ENCODE assay signal across 8 cellular contexts in genomic region chr7:108548141-108548896, GRCh38. TPM values are rescaled to one million over a fixed set of nuclear protein-coding genes. Genes with fewer than 3 reads are reported as not detected.
DNase-seq lines count a peak whose midpoint lies in the region; ATAC-seq, FAIRE-seq and TF ChIP-seq lines count a peak whose summit lies in the region.
"Not testable (repeated sequence)": the region's sequence is repeated elsewhere in the genome, so short reads cannot be mapped to it uniquely, and the experiment has no call there.

No MANE protein-coding gene starts in this region.

- H2AFZ ChIP-seq in PC-9 (0 out of 2 replicates have a peak overlapping the region, but pooled peaks have one; percentile 27), mammary epithelial cell (ENCODE audit: low read depth, low read length) (peak overlapping the region; percentile 33)
- not testable (repeated sequence) for H2AFZ ChIP-seq in K562 (ENCODE audit: low read depth, low read length)

- 29% methylated on average over 2 of the region's 2 CpGs for WGBS in K562 (ENCODE audit: insufficient coverage, low coverage, missing lambda C conversion rate)
- WGBS in mammary epithelial cell (ENCODE audit: low coverage, missing lambda C conversion rate): 55% methylated on average over 2 of the region's 2 CpGs

- dilution Hi-C loops in mammary epithelial cell (cut with HindIII; ENCODE audit: low sequenced_read_pairs): not testable (repeated sequence)

- not testable (repeated sequence) for H3K9me2 ChIP-seq in PC-9 (ENCODE audit: insufficient read depth)

- H3K36me3 ChIP-seq in HAP-1 (replicated peaks); PC-9 (ENCODE audit: low read depth); K562 (ENCODE audit: control insufficient read depth, insufficient read depth, low read length); mammary epithelial cell (ENCODE audit: insufficient read depth, low read length): not testable (repeated sequence)

- not testable (repeated sequence) for H3K4me3 ChIP-seq in HAP-1; PC-9; K562; mammary epithelial cell (replicated peaks in 1 of 3; ENCODE audit: insufficient read depth in 1 of 3, low read depth in 2 of 3, low read length in 3 of 3)

- peak; percentile 61 for FAIRE-seq in D721Med (lab: Jason Lieb, UNC)
- not testable (repeated sequence) for FAIRE-seq in K562 (lab: Jason Lieb, UNC)
- peak; percentile 35 for FAIRE-seq in urothelium cell line (lab: Jason Lieb, UNC)

- H3K4me2 ChIP-seq in PC-9; K562 (ENCODE audit: insufficient read depth, low read length); mammary epithelial cell (ENCODE audit: insufficient read depth, low read depth, low read length): not testable (repeated sequence)

- H3K9me1 ChIP-seq in K562 (ENCODE audit: control insufficient read depth, insufficient read depth, low read length): not testable (repeated sequence)

- H3K27me3 ChIP-seq in HAP-1 (ENCODE audit: low read depth); PC-9 (ENCODE audit: insufficient read depth, low read depth); K562 (ENCODE audit: control insufficient read depth in 2 of 2, insufficient read depth in 2 of 2, low read length in 2 of 2); mammary epithelial cell (ENCODE audit: insufficient read depth, low read length): not testable (repeated sequence)

- CTCF ChIA-PET in PC-9 (lab: Charles Lee): interaction anchor here (0.6 kb wide), 1 partner anchor 89 kb away, joined by 8 read pairs; no protein-coding TSS in a partner anchor
- CTCF ChIA-PET in K562 (lab: Yijun Ruan, JAX; ENCODE audit: low intra/inter-chr PET ratio); mammary epithelial cell (lab: Charles Lee; ENCODE audit: low non-redundant PET): not testable (repeated sequence)

- not testable (repeated sequence) for BruUV-seq in PC-9 (replicated peaks; lab: Mats Ljungman, UMichigan); K562 (replicated peaks; lab: Mats Ljungman, UMichigan); mammary epithelial cell (replicated peaks; lab: Mats Ljungman, UMichigan)

- in situ Hi-C loops in HAP-1 (cut with MboI; ENCODE audit: low sequenced_read_pairs); K562 (cut with MboI); mammary epithelial cell (cut with MboI; ENCODE audit: low sequenced_read_pairs in 2 of 2): not testable (repeated sequence)

- not testable (repeated sequence) for DNase-seq in D721Med (ENCODE audit: insufficient read length, low spot score); PC-9; K562 (ENCODE audit: extremely low read depth in 1 of 4, low spot score in 3 of 4); mammary epithelial cell; urothelium cell line (ENCODE audit: low spot score)
- DNase-seq in DMS53 (lab: John Stamatoyannopoulos, UW) (peak; percentile 28), HAP-1 (ENCODE audit: low spot score in 2 of 2) (peak; percentile 37 to 91), renal cortical epithelial cell (ENCODE audit: low read depth) (peak; percentile 44)

- not testable (repeated sequence) for H3K27ac ChIP-seq in PC-9; K562 (ENCODE audit: extremely low read depth, low read depth, low read length); mammary epithelial cell (ENCODE audit: insufficient read depth, low read depth, low read length)

- TF ChIP-seq EP300 in K562 (IDR thresholded peaks at IDR 0.05; ENCODE audit: low read length): not testable (repeated sequence)

- TF ChIP-seq POLR2A in K562 (conservative IDR thresholded peaks at IDR 0.05): not testable (repeated sequence)

- peaks cover 19% of the 10 kb centered on the region for H3K4me1 ChIP-seq in HAP-1
- not testable (repeated sequence) for H3K4me1 ChIP-seq in PC-9 (replicated peaks; ENCODE audit: insufficient read depth); K562 (replicated peaks in 1 of 2; ENCODE audit: control insufficient read depth in 2 of 2, insufficient read depth in 2 of 2, low read length in 2 of 2); mammary epithelial cell (ENCODE audit: insufficient read depth, low read length)

- not testable (repeated sequence) for H4K20me1 ChIP-seq in PC-9 (ENCODE audit: insufficient read depth); K562 (replicated peaks; ENCODE audit: control insufficient read depth, insufficient read depth, low read length); mammary epithelial cell (ENCODE audit: insufficient read depth, low read length)

- not testable (repeated sequence) for TF ChIP-seq CTCF in D721Med (IDR thresholded peaks at IDR 0.05; ENCODE audit: insufficient read depth, missing control alignments); PC-9 (conservative IDR thresholded peaks at IDR 0.05); K562 (IDR thresholded peaks at IDR 0.05 in 2 of 3, conservative IDR thresholded peaks at IDR 0.05 in 1 of 3; ENCODE audit: insufficient read depth in 2 of 3, low read depth in 1 of 3, low read length in 3 of 3); mammary epithelial cell (conservative IDR thresholded peaks at IDR 0.05 in 1 of 2, IDR thresholded peaks at IDR 0.05 in 1 of 2; ENCODE audit: extremely low read depth in 1 of 2, insufficient read depth in 1 of 2, low read depth in 1 of 2, low read length in 2 of 2)

- intact Hi-C loops in PC-9 (cut with micrococcal nuclease; ENCODE audit: unreplicated experiment); K562 (cut with micrococcal nuclease); mammary epithelial cell (cut with micrococcal nuclease): not testable (repeated sequence)

- H3K9ac ChIP-seq in K562 (ENCODE audit: insufficient read depth in 1 of 2, low read depth in 2 of 2, low read length in 2 of 2); mammary epithelial cell (ENCODE audit: insufficient read depth, low read length): not testable (repeated sequence)

- H3F3A ChIP-seq in PC-9 (ENCODE audit: insufficient read depth, low read depth): not testable (repeated sequence)

- POLR2A ChIA-PET in PC-9 (lab: Charles Lee; ENCODE audit: unreplicated experiment): not testable (repeated sequence)
- POLR2A ChIA-PET in K562 (lab: Yijun Ruan, JAX): interaction anchor here (0.5 to 2.3 kb wide), 5 partner anchors 11 to 23 kb away, joined by 3 to 10 read pairs (median 3); partner anchors contain the start of genes DNAJB9, PNPLA8 and THAP5

- TF ChIP-seq RAD21 in K562 (CRISPR knock-in tag; conservative IDR thresholded peaks at IDR 0.05 in 1 of 2, IDR thresholded peaks at IDR 0.05 in 1 of 2): not testable (repeated sequence)

- ATAC-seq in K562: not testable (repeated sequence)

- not testable (repeated sequence) for H3K79me2 ChIP-seq in PC-9 (ENCODE audit: low read depth); K562 (ENCODE audit: control insufficient read depth, insufficient read depth, low read length); mammary epithelial cell (ENCODE audit: insufficient read depth, low read length)

- not testable (repeated sequence) for H3K9me3 ChIP-seq in HAP-1; PC-9 (ENCODE audit: insufficient read depth, low read depth); K562 (replicated peaks; ENCODE audit: control insufficient read depth, insufficient read depth, low read depth, low read length); mammary epithelial cell (replicated peaks; ENCODE audit: insufficient read depth, low read length)

RNA-seq across cellular contexts. Expression of gene THAP5, which starts 21.2 kb away (rescaled TPM):
- 20.8 and 28.5 TPM in 2 replicates for total RNA-seq in PC-9 (2021)
- total RNA-seq in K562 (2011; cell fraction: chromatin; rRNA removed; ENCODE audit: low replicate concordance): 10.0 and 35.7 TPM in 2 replicates
- total RNA-seq in K562 (2011; cell fraction: nucleolus; rRNA removed): 11.5 and 13.6 TPM in 2 replicates
- 20.3 and 27.3 TPM in 2 replicates for total RNA-seq in K562 (2011; cell fraction: nucleoplasm; rRNA removed)
- total RNA-seq in K562 (2014; rRNA removed): 26.4 and 28.2 TPM in 2 replicates
- total RNA-seq in K562 (2014; rRNA removed; fragmentation: Illumina TruSeq; extraction: Trizol): 47.2 and 57.9 TPM in 2 replicates
- total RNA-seq in K562 (2015; rRNA removed; fragmentation: Illumina TruSeq; extraction: Trizol): 52.1 and 58.1 TPM in 2 replicates
- 30.9 and 31.4 TPM in 2 replicates for total RNA-seq in K562 (2021)
- polyA plus RNA-seq in K562 (2011; rRNA removed): 11.0 and 19.6 TPM in 2 replicates
- polyA plus RNA-seq in K562 (2011; cell fraction: cytosol; rRNA removed): 2.6 and 5.2 TPM in 2 replicates
- polyA plus RNA-seq in K562 (2011; cell fraction: nucleus; rRNA removed): 5.4 and 8.1 TPM in 2 replicates
- polyA plus RNA-seq in K562 (2012): 19.2 and 22.6 TPM in 2 replicates
- 34.7 and 41.7 TPM in 2 replicates for polyA plus RNA-seq in K562 (2014; fragmentation: Illumina TruSeq; extraction: Trizol)
- 10 to 100 TPM; 26.3 to 27.8 TPM for polyA plus RNA-seq in K562 (2014; fragmentation: Nextera tagmentation; extraction: Ambion mirVana)
- polyA plus RNA-seq in K562 (2014; rRNA removed): 16.5 and 17.3 TPM in 2 replicates
- polyA minus RNA-seq in K562 (2011; rRNA and poly(A)+ RNA removed): 40.2 and 47.4 TPM in 2 replicates
- polyA minus RNA-seq in K562 (2011; cell fraction: cytosol; rRNA and poly(A)+ RNA removed): 16.4 and 19.6 TPM in 2 replicates
- polyA minus RNA-seq in K562 (2011; cell fraction: nucleus; rRNA and poly(A)+ RNA removed): 14.3 and 22.7 TPM in 2 replicates
- total RNA-seq in mammary epithelial cell: 10 to 100 TPM; 23.9 to 25.0 TPM
- polyA plus RNA-seq in mammary epithelial cell: 5.2 TPM
- 15.3 TPM for polyA minus RNA-seq in mammary epithelial cell
- total RNA-seq in renal cortical epithelial cell: 20.3 and 21.7 TPM in 2 replicates

RNA-seq across cellular contexts. Expression of gene DNAJB9, which starts 21.4 kb away (rescaled TPM):
- 10.0 and 13.3 TPM in 2 replicates for total RNA-seq in PC-9 (2021)
- 8.2 and 33.1 TPM in 2 replicates for total RNA-seq in K562 (2011; cell fraction: chromatin; rRNA removed; ENCODE audit: low replicate concordance)
- 8.5 and 13.6 TPM in 2 replicates for total RNA-seq in K562 (2011; cell fraction: nucleolus; rRNA removed)
- total RNA-seq in K562 (2011; cell fraction: nucleoplasm; rRNA removed): 21.3 and 26.8 TPM in 2 replicates
- 34.2 and 35.9 TPM in 2 replicates for total RNA-seq in K562 (2014; rRNA removed)
- total RNA-seq in K562 (2014; rRNA removed; fragmentation: Illumina TruSeq; extraction: Trizol): 13.5 and 15.3 TPM in 2 replicates
- 11.2 and 11.4 TPM in 2 replicates for total RNA-seq in K562 (2015; rRNA removed; fragmentation: Illumina TruSeq; extraction: Trizol)
- 9.0 and 9.6 TPM in 2 replicates for total RNA-seq in K562 (2021)
- 7.6 and 8.9 TPM in 2 replicates for polyA plus RNA-seq in K562 (2011; rRNA removed)
- polyA plus RNA-seq in K562 (2011; cell fraction: cytosol; rRNA removed): 4.4 and 5.5 TPM in 2 replicates
- polyA plus RNA-seq in K562 (2011; cell fraction: nucleus; rRNA removed): 5.3 and 5.4 TPM in 2 replicates
- 9.7 and 19.9 TPM in 2 replicates for polyA plus RNA-seq in K562 (2012)
- 7.8 and 8.6 TPM in 2 replicates for polyA plus RNA-seq in K562 (2014; fragmentation: Illumina TruSeq; extraction: Trizol)
- polyA plus RNA-seq in K562 (2014; fragmentation: Nextera tagmentation; extraction: Ambion mirVana): 1 to 10 TPM; 4.3 to 5.3 TPM
- polyA plus RNA-seq in K562 (2014; rRNA removed): 9.1 and 15.1 TPM in 2 replicates
- polyA minus RNA-seq in K562 (2011; rRNA and poly(A)+ RNA removed): 8.4 and 11.9 TPM in 2 replicates
- 7.1 and 7.5 TPM in 2 replicates for polyA minus RNA-seq in K562 (2011; cell fraction: cytosol; rRNA and poly(A)+ RNA removed)
- polyA minus RNA-seq in K562 (2011; cell fraction: nucleus; rRNA and poly(A)+ RNA removed): 7.1 and 17.2 TPM in 2 replicates
- 10 to 100 TPM; 25.8 to 47.0 TPM for total RNA-seq in mammary epithelial cell
- 8.2 TPM for polyA plus RNA-seq in mammary epithelial cell
- polyA minus RNA-seq in mammary epithelial cell: 7.4 TPM
- 28.1 and 42.5 TPM in 2 replicates for total RNA-seq in renal cortical epithelial cell

RNA-seq across cellular contexts. Expression of gene PNPLA8, which starts 22.4 kb away (rescaled TPM):
- 15.6 and 31.3 TPM in 2 replicates for total RNA-seq in PC-9 (2021)
- total RNA-seq in K562 (2011; cell fraction: chromatin; rRNA removed; ENCODE audit: low replicate concordance): 23.6 and 74.8 TPM in 2 replicates
- total RNA-seq in K562 (2011; cell fraction: nucleolus; rRNA removed): 4.5 and 6.6 TPM in 2 replicates
- total RNA-seq in K562 (2011; cell fraction: nucleoplasm; rRNA removed): 14.4 and 15.2 TPM in 2 replicates
- 12.0 and 13.5 TPM in 2 replicates for total RNA-seq in K562 (2014; rRNA removed)
- 20.2 and 25.2 TPM in 2 replicates for total RNA-seq in K562 (2014; rRNA removed; fragmentation: Illumina TruSeq; extraction: Trizol)
- 13.5 and 16.3 TPM in 2 replicates for total RNA-seq in K562 (2015; rRNA removed; fragmentation: Illumina TruSeq; extraction: Trizol)
- 12.8 and 13.0 TPM in 2 replicates for total RNA-seq in K562 (2021)
- 16.3 and 27.6 TPM in 2 replicates for polyA plus RNA-seq in K562 (2011; rRNA removed)
- 2.6 and 5.5 TPM in 2 replicates for polyA plus RNA-seq in K562 (2011; cell fraction: cytosol; rRNA removed)
- polyA plus RNA-seq in K562 (2011; cell fraction: nucleus; rRNA removed): 5.1 and 7.9 TPM in 2 replicates
- polyA plus RNA-seq in K562 (2012): 11.6 and 21.5 TPM in 2 replicates
- polyA plus RNA-seq in K562 (2014; fragmentation: Illumina TruSeq; extraction: Trizol): 12.0 and 15.9 TPM in 2 replicates
- 10 to 100 TPM; 15.9 to 17.4 TPM for polyA plus RNA-seq in K562 (2014; fragmentation: Nextera tagmentation; extraction: Ambion mirVana)
- 10.2 and 21.5 TPM in 2 replicates for polyA plus RNA-seq in K562 (2014; rRNA removed)
- polyA minus RNA-seq in K562 (2011; rRNA and poly(A)+ RNA removed): 37.2 and 42.3 TPM in 2 replicates
- 21.1 and 25.7 TPM in 2 replicates for polyA minus RNA-seq in K562 (2011; cell fraction: cytosol; rRNA and poly(A)+ RNA removed)
- 10.8 and 17.9 TPM in 2 replicates for polyA minus RNA-seq in K562 (2011; cell fraction: nucleus; rRNA and poly(A)+ RNA removed)
- total RNA-seq in mammary epithelial cell: 10 to 100 TPM; 24.5 to 26.0 TPM
- polyA plus RNA-seq in mammary epithelial cell: 10.3 TPM
- polyA minus RNA-seq in mammary epithelial cell: 12.3 TPM
- 58.5 and 60.2 TPM in 2 replicates for total RNA-seq in renal cortical epithelial cell
